Comparison of ENCODE assay signal across 8 cellular contexts in the genomic region with DNA sequence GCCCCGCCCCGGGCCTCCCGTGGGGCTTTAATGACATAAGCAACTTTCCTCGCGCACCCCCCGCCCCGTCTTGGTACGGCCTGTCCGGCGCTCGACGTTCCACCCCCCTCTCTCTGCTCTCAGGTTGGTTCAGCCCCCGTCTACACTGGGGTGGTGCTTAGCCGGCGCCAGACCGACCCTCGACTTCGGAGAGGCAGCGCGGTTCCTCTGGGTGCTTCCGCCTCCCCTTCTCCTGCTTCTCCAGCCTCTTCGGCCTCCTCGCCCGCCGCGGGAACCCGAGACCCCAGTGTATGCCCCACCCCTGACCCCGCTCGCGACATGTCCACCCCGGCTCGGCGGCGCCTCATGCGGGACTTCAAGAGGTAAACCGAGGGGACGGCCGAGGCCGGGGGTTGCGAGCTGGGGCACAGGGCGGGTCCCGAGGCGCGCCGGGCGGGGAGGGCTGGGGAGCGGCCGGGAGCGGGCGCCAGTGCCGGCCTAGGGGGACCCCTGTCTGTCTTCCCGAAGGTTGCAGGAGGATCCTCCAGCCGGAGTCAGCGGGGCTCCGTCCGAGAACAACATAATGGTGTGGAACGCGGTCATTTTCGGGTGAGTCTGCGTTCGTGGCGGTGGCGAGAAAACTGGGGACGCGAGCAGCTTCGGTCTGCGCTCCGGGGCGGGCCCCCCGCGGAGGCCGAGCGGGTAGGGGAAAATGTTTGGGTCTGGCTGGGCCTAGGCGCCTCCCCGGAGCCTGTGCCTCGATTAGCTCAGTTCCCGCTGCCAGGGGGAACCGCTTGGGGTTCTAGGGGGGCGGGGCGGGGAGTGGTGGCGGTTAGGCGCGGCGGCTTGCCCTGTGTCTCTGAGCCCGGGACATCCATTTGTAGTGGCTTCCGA. TPM values are rescaled to one million over a fixed set of nuclear protein-coding genes. Genes with fewer than 3 reads are reported as not detected.
DNase-seq lines count a peak whose midpoint lies in the region; ATAC-seq, FAIRE-seq and TF ChIP-seq lines count a peak whose summit lies in the region.

TSS of gene UBE2A (plus strand) at position 170 of the 873 bp plus-strand sequence. CDS start at position 319, 149 bp downstream.

- H3K4me2 ChIP-seq in GM23248 (ENCODE audit: unreplicated experiment): peak within 1 kb of the TSS; percentile 85

- FAIRE-seq in RCC 7860 (lab: Jason Lieb, UNC): peak; percentile 76

- in situ Hi-C loops in GM23248 (cut with MboI): no loop called here

- intact Hi-C loops in esophagus squamous epithelium (cut with DNase I): no loop called here

- H3K27me3 ChIP-seq in GM23248 (replicated peaks; ENCODE audit: insufficient read depth): no peaks in the 10 kb centered on the region
- no peaks in the 10 kb centered on the region for H3K27me3 ChIP-seq in esophagus squamous epithelium

- H3K4me1 Mint-ChIP-seq in activated T-cell treated with anti-CD3 and anti-CD28 coated beads, Interleukin-2, amount 50 U/mL, for 72 hours (ENCODE audit: low read depth): peaks cover 25% of the 10 kb centered on the region

- H3K9me2 ChIP-seq in GM23248 (ENCODE audit: insufficient read depth): no peaks in the 10 kb centered on the region

- H3K27me3 Mint-ChIP-seq in activated T-cell treated with anti-CD3 and anti-CD28 coated beads, Interleukin-2, amount 50 U/mL, for 72 hours (ENCODE audit: low read depth): peaks cover 19% of the 10 kb centered on the region

- H3K4me3 Mint-ChIP-seq in activated T-cell treated with anti-CD3 and anti-CD28 coated beads, Interleukin-2, amount 50 U/mL, for 72 hours: peak within 1 kb of the TSS; percentile 84 to 90

- H4K20me1 ChIP-seq in GM23248 (ENCODE audit: insufficient read depth): no peaks in the 10 kb centered on the region

- H3K36me3 ChIP-seq in GM23248 (ENCODE audit: low read depth) (no peaks in the 10 kb centered on the region; the same call in 1 of the 2 replicates), esophagus squamous epithelium (no peaks in the 10 kb centered on the region)

- ATAC-seq in activated T-cell treated with anti-CD3 and anti-CD28 coated beads, Interleukin-2, amount 50 U/mL, for 72 hours (replicated peaks in 1 of 2): peak; percentile 90 to 91

- no peaks in the 10 kb centered on the region; the same call in 1 of the 2 replicates for H3F3A ChIP-seq in GM23248 (ENCODE audit: insufficient read depth)

- peak within 1 kb of the TSS; percentile 98 for H3K9ac ChIP-seq in GM23248

- no peaks in the 10 kb centered on the region for H3K4me1 ChIP-seq in GM23248 (ENCODE audit: insufficient read depth)
- peaks cover 0 to 23% (median 7%) of the 10 kb centered on the region in 3 donors for H3K4me1 ChIP-seq in esophagus squamous epithelium

- peaks cover 0 to 4% of the 10 kb centered on the region in 2 donors for H3K36me3 Mint-ChIP-seq in activated T-cell treated with anti-CD3 and anti-CD28 coated beads, Interleukin-2, amount 50 U/mL, for 72 hours (ENCODE audit: insufficient read depth in 2 of 2)

- H3K9me3 Mint-ChIP-seq in activated T-cell treated with anti-CD3 and anti-CD28 coated beads, Interleukin-2, amount 50 U/mL, for 72 hours: no peaks in the 10 kb centered on the region

- peak within 1 kb of the TSS; percentile 77 for H3K27ac Mint-ChIP-seq in activated T-cell treated with anti-CD3 and anti-CD28 coated beads, Interleukin-2, amount 50 U/mL, for 72 hours

- peaks cover 52% of the 10 kb centered on the region for H3K79me2 ChIP-seq in GM23248 (ENCODE audit: insufficient read depth)

- peak within 1 kb of the TSS; percentile 98 for H2AFZ ChIP-seq in GM23248

- TF ChIP-seq CTCF in esophagus squamous epithelium (IDR thresholded peaks at IDR 0.05): peak in 3 of 6 experiments; percentile 20 to 41 (median 36)

- H3K4me3 ChIP-seq in GM23248 (peak within 1 kb of the TSS; percentile 98), esophagus squamous epithelium (peak within 1 kb of the TSS; percentile 68 to 83 (median 75))

- no peaks in the 10 kb centered on the region for H3K9me3 ChIP-seq in GM23248 (ENCODE audit: low read depth)
- H3K9me3 ChIP-seq in esophagus squamous epithelium: no peaks in the 10 kb centered on the region

- TF ChIP-seq POLR2A in esophagus squamous epithelium (IDR thresholded peaks at IDR 0.05): peak in 3 of 4 donors; percentile 6 to 84 (median 82)

- H3K27ac ChIP-seq in GM23248: peak within 1 kb of the TSS; percentile 90
- peak within 1 kb of the TSS; percentile 93 to 97 (median 96) for H3K27ac ChIP-seq in esophagus squamous epithelium

- WGBS in GM23248 (ENCODE audit: low coverage in 1 of 2, low lambda C conversion rate in 2 of 2, missing lambda C conversion rate in 2 of 2), 2 experiments: 1 to 4% methylated on average over 18 to 33 of the region's 86 CpGs
- WGBS in esophagus squamous epithelium, 2 donors: 32% methylated on average over 11 of the region's 86 CpGs; no CpG with 5 or more reads in 1 of the 2 donors

- DNase-seq in Daoy (ENCODE audit: low read depth) (peak; percentile 88), GM23248 (peak; percentile 89), Kasumi-1 (lab: John Stamatoyannopoulos, UW) (peak; percentile 72 to 83), RCC 7860 (ENCODE audit: low spot score) (peak; percentile 73), esophagus squamous epithelium (lab: John Stamatoyannopoulos, UW) (peak; percentile 51), myocyte (ENCODE audit: low read depth) (peak; percentile 90)
- DNase-seq in activated T-cell treated with anti-CD3 and anti-CD28 coated beads, Interleukin-2, amount 50 U/mL, for 72 hours: peak; percentile 90 to 92
- peak; percentile 64 to 81 for DNase-seq in stimulated activated CD8-positive, alpha-beta memory T cell treated with anti-CD3 and anti-CD28 coated beads, Interleukin-7, amount 100 ng/mL, for 48 hours (ENCODE audit: extremely low read depth in 1 of 2, low read depth in 1 of 2)

RNA-seq across cellular contexts. Expression of gene UBE2A, which starts in this region (rescaled TPM):
- total RNA-seq in Daoy (2014; rRNA removed; shearing (Covaris generic)): 16.6 and 17.6 TPM in 2 replicates
- total RNA-seq in GM23248 (2014; rRNA removed; shearing (Covaris generic)): 36.1 and 51.0 TPM in 2 replicates
- polyA plus RNA-seq in GM23248 (2016; fragmentation: Nextera tagmentation; extraction: Ambion mirVana): 147 and 150 TPM in 2 replicates
- 10 to 100 TPM; 75.6 to 84.8 TPM for total RNA-seq in activated T-cell treated with anti-CD3 and anti-CD28 coated beads, Interleukin-2, amount 50 U/mL, for 72 hours
- total RNA-seq in esophagus squamous epithelium: 10 to 100 TPM; 26.7 to 40.9 (median 38.8) TPM
- total RNA-seq in myocyte: 38.0 and 39.5 TPM in 2 replicates
- 68.9 TPM for polyA plus RNA-seq in myocyte (2012)

Comparison
In these comparisons a context has a peak if more than half of its experiments do, and no peak if none do; other contexts are left out.
1. Peak in every context shown above with its lines: DNase-seq, ATAC-seq, H3K4me3 ChIP-seq and H3K27ac ChIP-seq.